In genomic region chr15:36335659-36336058, GRCh38 we compare ENCODE assay signal across 30 cellular contexts.
"Had no signal": no experiment of that assay in that cellular context is flagged by ENCODE, and none has a peak within 500 bp of the region (broad histone marks: within the 10 kb centered on the region; RNA-seq: fewer than 3 reads in every experiment).

No MANE protein-coding gene starts in this region.

- H3K27me3 ChIP-seq: ascending aorta, brain microvascular endothelial cell, colonic mucosa had no signal

- H3K9me3 Mint-ChIP-seq: activated CD4-positive, alpha-beta T cell treated with anti-CD3 and anti-CD28 coated beads, Interleukin-2, amount 10 ng/mL, durations not matched to agents 7 days and 5 days; activated naive CD4-positive, alpha-beta T cell treated with anti-CD3 and anti-CD28 coated beads, Interleukin-2, amount 10 ng/mL, durations not matched to agents 7 days and 5 days; activated naive CD8-positive, alpha-beta T cell treated with anti-CD3 and anti-CD28 coated beads, Interleukin-2, amount 10 ng/mL, durations not matched to agents 7 days and 5 days; activated T-cell treated with anti-CD3 and anti-CD28 coated beads, Interleukin-2, amount 50 U/mL, for 24 hours had no signal

- H3K27me3 Mint-ChIP-seq: activated CD4-positive, alpha-beta memory T cell treated with anti-CD3 and anti-CD28 coated beads, Interleukin-2, amount 10 ng/mL, durations not matched to agents 7 days and 5 days; activated CD4-positive, alpha-beta T cell treated with anti-CD3 and anti-CD28 coated beads, Interleukin-2, amount 10 ng/mL, durations not matched to agents 7 days and 5 days; activated naive CD4-positive, alpha-beta T cell treated with anti-CD3 and anti-CD28 coated beads, Interleukin-2, amount 10 ng/mL, durations not matched to agents 7 days and 5 days; activated naive CD8-positive, alpha-beta T cell treated with anti-CD3 and anti-CD28 coated beads, Interleukin-2, amount 10 ng/mL, durations not matched to agents 7 days and 5 days; activated T-cell treated with anti-CD3 and anti-CD28 coated beads, Interleukin-2, amount 50 U/mL, for 24 hours had no signal

- H3K4me1 ChIP-seq: ascending aorta, colonic mucosa had no signal

- H3K9me3 ChIP-seq: ascending aorta, colonic mucosa had no signal

- FAIRE-seq: endometrium, endothelial cell of umbilical vein, TTC549 had no signal

- H3K27ac Mint-ChIP-seq: activated CD4-positive, alpha-beta memory T cell treated with anti-CD3 and anti-CD28 coated beads, Interleukin-2, amount 10 ng/mL, durations not matched to agents 7 days and 5 days; activated CD4-positive, alpha-beta T cell treated with anti-CD3 and anti-CD28 coated beads, Interleukin-2, amount 10 ng/mL, durations not matched to agents 7 days and 5 days; activated naive CD4-positive, alpha-beta T cell treated with anti-CD3 and anti-CD28 coated beads, Interleukin-2, amount 10 ng/mL, durations not matched to agents 7 days and 5 days; activated naive CD4-positive, alpha-beta T cell treated with anti-CD3 and anti-CD28 coated beads, Interleukin-2, amount 50 U/mL, for 72 hours; activated naive CD8-positive, alpha-beta T cell treated with anti-CD3 and anti-CD28 coated beads, Interleukin-2, amount 10 ng/mL, durations not matched to agents 7 days and 5 days; activated T-cell treated with anti-CD3 and anti-CD28 coated beads, Interleukin-2, amount 50 U/mL, for 24 hours; activated T-cell treated with anti-CD3 and anti-CD28 coated beads, Interleukin-2, amount 50 U/mL, for 72 hours; WTC11 had no signal

- H3K27ac ChIP-seq: ascending aorta, brain microvascular endothelial cell, colonic mucosa, VCaP had no signal

- H3K36me3 ChIP-seq: ascending aorta, brain microvascular endothelial cell, colonic mucosa had no signal

- DNase-seq: activated CD4-positive, alpha-beta memory T cell treated with anti-CD3 and anti-CD28 coated beads, Interleukin-2, amount 10 ng/mL, durations not matched to agents 7 days and 5 days; activated CD4-positive, alpha-beta T cell treated with anti-CD3 and anti-CD28 coated beads for 1 hour; activated CD4-positive, alpha-beta T cell treated with anti-CD3 and anti-CD28 coated beads for 4 hours; activated CD4-positive, alpha-beta T cell treated with anti-CD3 and anti-CD28 coated beads, Interleukin-2, amount 10 ng/mL, durations not matched to agents 7 days and 5 days; activated CD4-positive, alpha-beta T cell treated with anti-CD3 and anti-CD28 coated beads, Interleukin-2, amount 50 U/mL, for 4 hours; activated CD8-positive, alpha-beta memory T cell treated with anti-CD3 and anti-CD28 coated beads, Interleukin-2, amount 50 U/mL, for 48 hours; activated gamma-delta T cell; activated naive CD4-positive, alpha-beta T cell; activated naive CD4-positive, alpha-beta T cell treated with anti-CD3 and anti-CD28 coated beads, Interleukin-2, amount 10 ng/mL, durations not matched to agents 7 days and 5 days; activated naive CD8-positive, alpha-beta T cell treated with anti-CD3 and anti-CD28 coated beads, Interleukin-2, amount 10 ng/mL, durations not matched to agents 7 days and 5 days; activated T-cell treated with anti-CD3 and anti-CD28 coated beads for 4 hours; activated T-cell treated with anti-CD3 and anti-CD28 coated beads, Interleukin-2, amount 50 U/mL, for 24 hours; activated T-cell treated with anti-CD3 and anti-CD28 coated beads, Interleukin-2, amount 50 U/mL, for 72 hours; brain microvascular endothelial cell; central memory CD4-positive, alpha-beta T cell; cerebellar nuclear complex; colonic mucosa; effector CD8-positive, alpha-beta T cell; foreskin melanocyte; head of caudate nucleus; hypothalamus; T-helper 2 cell had no signal

- H3K4me3 Mint-ChIP-seq: activated CD4-positive, alpha-beta memory T cell treated with anti-CD3 and anti-CD28 coated beads, Interleukin-2, amount 10 ng/mL, durations not matched to agents 7 days and 5 days; activated CD4-positive, alpha-beta T cell treated with anti-CD3 and anti-CD28 coated beads, Interleukin-2, amount 10 ng/mL, durations not matched to agents 7 days and 5 days; activated naive CD4-positive, alpha-beta T cell treated with anti-CD3 and anti-CD28 coated beads, Interleukin-2, amount 10 ng/mL, durations not matched to agents 7 days and 5 days; activated naive CD8-positive, alpha-beta T cell treated with anti-CD3 and anti-CD28 coated beads, Interleukin-2, amount 10 ng/mL, durations not matched to agents 7 days and 5 days; activated T-cell treated with anti-CD3 and anti-CD28 coated beads, Interleukin-2, amount 50 U/mL, for 24 hours; activated T-cell treated with anti-CD3 and anti-CD28 coated beads, Interleukin-2, amount 50 U/mL, for 72 hours; WTC11 had no signal

- H3K4me3 ChIP-seq: ascending aorta, colonic mucosa had no signal

- ATAC-seq: activated naive CD4-positive, alpha-beta T cell treated with anti-CD3 and anti-CD28 coated beads, Interleukin-2, amount 50 U/mL, for 72 hours; activated T-cell treated with anti-CD3 and anti-CD28 coated beads, Interleukin-2, amount 50 U/mL, for 72 hours; esophagus mucosa; WTC11 had no signal

- H3K4me1 Mint-ChIP-seq: activated CD4-positive, alpha-beta memory T cell treated with anti-CD3 and anti-CD28 coated beads, Interleukin-2, amount 10 ng/mL, durations not matched to agents 7 days and 5 days; activated CD4-positive, alpha-beta T cell treated with anti-CD3 and anti-CD28 coated beads, Interleukin-2, amount 10 ng/mL, durations not matched to agents 7 days and 5 days; activated naive CD4-positive, alpha-beta T cell treated with anti-CD3 and anti-CD28 coated beads, Interleukin-2, amount 10 ng/mL, durations not matched to agents 7 days and 5 days; activated naive CD8-positive, alpha-beta T cell treated with anti-CD3 and anti-CD28 coated beads, Interleukin-2, amount 10 ng/mL, durations not matched to agents 7 days and 5 days had no signal

- H3K36me3 Mint-ChIP-seq: activated naive CD4-positive, alpha-beta T cell treated with anti-CD3 and anti-CD28 coated beads, Interleukin-2, amount 10 ng/mL, durations not matched to agents 7 days and 5 days; activated naive CD4-positive, alpha-beta T cell treated with anti-CD3 and anti-CD28 coated beads, Interleukin-2, amount 50 U/mL, for 72 hours; activated naive CD8-positive, alpha-beta T cell treated with anti-CD3 and anti-CD28 coated beads, Interleukin-2, amount 10 ng/mL, durations not matched to agents 7 days and 5 days; WTC11 had no signal
